In genomic region chrX:53253293-53254020, GRCh38 we compare ENCODE assay signal across 29 cellular contexts.
"Had no signal": no experiment of that assay in that cellular context is flagged by ENCODE, and none has a peak within 500 bp of the region (broad histone marks: within the 10 kb centered on the region; RNA-seq: fewer than 3 reads in every experiment).

No MANE protein-coding gene starts in this region.

- H3K27me3 Mint-ChIP-seq: activated CD8-positive, alpha-beta T cell treated with anti-CD3 and anti-CD28 coated beads for 36 hours; activated naive CD4-positive, alpha-beta T cell treated with anti-CD3 and anti-CD28 coated beads, Interleukin-2, amount 50 U/mL, for 24 hours; activated naive CD8-positive, alpha-beta T cell treated with anti-CD3 and anti-CD28 coated beads, Interleukin-2, amount 50 U/mL, for 24 hours had no signal

- H3K9me3 ChIP-seq: neutrophil, ovary, prostate gland, sigmoid colon, stomach, thyroid gland, upper lobe of right lung had no signal

- H3K36me3 Mint-ChIP-seq: activated naive CD4-positive, alpha-beta T cell treated with anti-CD3 and anti-CD28 coated beads, Interleukin-2, amount 50 U/mL, for 24 hours; stimulated activated naive B cell treated with anti-CD40 and anti-IgM and Interleukin-4, amounts not matched to agents 10 μg/mL and 1 μg/mL and 100 μg/mL, for 72 hours had no signal

- H3K27ac Mint-ChIP-seq: activated B cell treated with CpG ODN at 0.5 μM for 24 hours; activated CD8-positive, alpha-beta T cell treated with anti-CD3 and anti-CD28 coated beads for 36 hours; activated naive CD4-positive, alpha-beta T cell treated with anti-CD3 and anti-CD28 coated beads, Interleukin-2, amount 50 U/mL, for 24 hours; activated naive CD8-positive, alpha-beta T cell treated with anti-CD3 and anti-CD28 coated beads, Interleukin-2, amount 50 U/mL, for 24 hours; activated T-helper 2 cell treated with anti-CD3 and anti-CD28 coated beads, Interferon-gamma antibody, Interleukin-2, Interleukin-4, amounts not matched to agents 10 μg/mL and 5 μg/mL and 100 μg/mL, durations not matched to agents 14 hours and 24 hours and 36 hours; nephron; stimulated activated naive B cell treated with anti-CD40 and anti-IgM and Interleukin-4, amounts not matched to agents 10 μg/mL and 1 μg/mL and 100 μg/mL, for 72 hours had no signal

- FAIRE-seq: bronchial epithelial cell, colon, endometrium, keratinocyte, small intestine had no signal

- H3K36me3 ChIP-seq: neutrophil, ovary, prostate gland, thyroid gland, upper lobe of right lung had no signal

- DNase-seq: activated B cell treated with CpG ODN at 0.5 μM for 24 hours; activated CD4-positive, alpha-beta T cell treated with anti-CD3 and anti-CD28 coated beads, Interleukin-2, amount 50 U/mL, for 1 hour; activated CD8-positive, alpha-beta T cell treated with anti-CD3 and anti-CD28 coated beads for 36 hours; activated naive CD8-positive, alpha-beta T cell treated with anti-CD3 and anti-CD28 coated beads, Interleukin-2, amount 50 U/mL, for 24 hours; activated T-cell treated with anti-CD3 and anti-CD28 coated beads, Interleukin-2, amount 50 U/mL, for 4 hours; amygdala; effector CD8-positive, alpha-beta T cell; foreskin fibroblast; head of caudate nucleus; hippocampal formation; left cardiac atrium; mammary epithelial cell; ovary; small intestine; stimulated activated CD4-positive, alpha-beta T cell treated with anti-CD3 and anti-CD28 coated beads, Interleukin-4, amount 100 ng/mL, for 24 hours; stimulated activated naive B cell treated with anti-CD40 and anti-IgM and Interleukin-4, amounts not matched to agents 10 μg/mL and 1 μg/mL and 100 μg/mL, for 72 hours; stomach; thyroid gland; upper lobe of right lung had no signal

- H3K4me1 ChIP-seq: prostate gland, sigmoid colon, stomach, thyroid gland, upper lobe of right lung had no signal

- ATAC-seq: activated CD8-positive, alpha-beta T cell treated with anti-CD3 and anti-CD28 coated beads for 36 hours; activated naive CD8-positive, alpha-beta T cell treated with anti-CD3 and anti-CD28 coated beads, Interleukin-2, amount 50 U/mL, for 24 hours; activated T-cell treated with anti-CD3 and anti-CD28 coated beads, Interleukin-2, amount 50 U/mL, for 4 hours; left cardiac atrium; stimulated activated naive B cell treated with anti-CD40 and anti-IgM and Interleukin-4, amounts not matched to agents 10 μg/mL and 1 μg/mL and 100 μg/mL, for 72 hours; upper lobe of right lung had no signal

- H3K4me3 ChIP-seq: ovary, prostate gland, sigmoid colon, stomach, thyroid gland, upper lobe of right lung had no signal

- H3K4me3 Mint-ChIP-seq: activated B cell treated with CpG ODN at 0.5 μM for 24 hours; activated CD8-positive, alpha-beta T cell treated with anti-CD3 and anti-CD28 coated beads for 36 hours; activated naive CD4-positive, alpha-beta T cell treated with anti-CD3 and anti-CD28 coated beads, Interleukin-2, amount 50 U/mL, for 24 hours; activated naive CD8-positive, alpha-beta T cell treated with anti-CD3 and anti-CD28 coated beads, Interleukin-2, amount 50 U/mL, for 24 hours; activated T-cell treated with anti-CD3 and anti-CD28 coated beads, Interleukin-2, amount 50 U/mL, for 4 hours; nephron; stimulated activated naive B cell treated with anti-CD40 and anti-IgM and Interleukin-4, amounts not matched to agents 10 μg/mL and 1 μg/mL and 100 μg/mL, for 72 hours had no signal

- H3K27ac ChIP-seq: neutrophil, ovary, prostate gland, sigmoid colon, stomach, thyroid gland, upper lobe of right lung had no signal

- H3K27me3 ChIP-seq: neutrophil, ovary, sigmoid colon, thyroid gland, upper lobe of right lung had no signal

- H3K4me1 Mint-ChIP-seq: activated B cell treated with CpG ODN at 0.5 μM for 24 hours; activated naive CD4-positive, alpha-beta T cell treated with anti-CD3 and anti-CD28 coated beads, Interleukin-2, amount 50 U/mL, for 24 hours; activated naive CD8-positive, alpha-beta T cell treated with anti-CD3 and anti-CD28 coated beads, Interleukin-2, amount 50 U/mL, for 24 hours; stimulated activated naive B cell treated with anti-CD40 and anti-IgM and Interleukin-4, amounts not matched to agents 10 μg/mL and 1 μg/mL and 100 μg/mL, for 72 hours had no signal

- H3K9me3 Mint-ChIP-seq: activated B cell treated with CpG ODN at 0.5 μM for 24 hours; activated CD8-positive, alpha-beta T cell treated with anti-CD3 and anti-CD28 coated beads for 36 hours; activated naive CD4-positive, alpha-beta T cell treated with anti-CD3 and anti-CD28 coated beads, Interleukin-2, amount 50 U/mL, for 24 hours; activated naive CD8-positive, alpha-beta T cell treated with anti-CD3 and anti-CD28 coated beads, Interleukin-2, amount 50 U/mL, for 24 hours; activated T-cell treated with anti-CD3 and anti-CD28 coated beads, Interleukin-2, amount 50 U/mL, for 4 hours; activated T-helper 2 cell treated with anti-CD3 and anti-CD28 coated beads, Interferon-gamma antibody, Interleukin-2, Interleukin-4, amounts not matched to agents 10 μg/mL and 5 μg/mL and 100 μg/mL, durations not matched to agents 14 hours and 24 hours and 36 hours; stimulated activated naive B cell treated with anti-CD40 and anti-IgM and Interleukin-4, amounts not matched to agents 10 μg/mL and 1 μg/mL and 100 μg/mL, for 72 hours had no signal
